Comparison of ENCODE assay signal across 18 cellular contexts in the genomic region with DNA sequence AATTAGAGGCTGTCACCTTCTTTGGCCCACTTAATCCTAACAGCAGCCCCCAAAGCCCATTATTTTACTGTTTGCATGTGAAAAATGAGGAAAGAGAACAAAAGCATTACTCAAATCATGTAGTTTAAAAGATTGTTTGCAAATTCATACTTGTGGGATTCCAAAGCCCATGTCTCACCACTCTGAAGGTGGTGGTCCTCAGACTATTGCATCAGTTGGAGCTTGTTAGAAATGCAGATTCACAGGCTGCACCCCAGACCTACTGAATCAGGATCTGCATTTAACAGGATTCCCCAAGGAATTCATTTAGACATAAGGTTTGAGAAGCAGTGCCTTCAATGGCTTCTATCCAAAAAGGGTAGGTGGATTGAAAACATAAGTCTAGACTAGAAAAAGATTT.
DNase-seq lines count a peak whose midpoint lies in the region; ATAC-seq and TF ChIP-seq lines count a peak whose summit lies in the region.
"Had no signal": no experiment of that assay in that cellular context is flagged by ENCODE, and none has a peak within 500 bp of the region (broad histone marks: within the 10 kb centered on the region; RNA-seq: fewer than 3 reads in every experiment).

No MANE protein-coding gene starts in this region.

- H3K27me3 ChIP-seq in esophagus muscularis mucosa: no peaks in the 10 kb centered on the region
- H3K27me3 ChIP-seq in HAP-1 (ENCODE audit: low read depth): no peaks in the 10 kb centered on the region
- H3K27me3 ChIP-seq: gastrocnemius medialis, ovary, suprapubic skin had no signal

- intact Hi-C loops in esophagus muscularis mucosa (cut with DNase I): loop anchor here (5.0 kb wide), 2 partner anchors 87 to 382 kb away; no protein-coding TSS in a partner anchor

- no peak for ATAC-seq in GM21390 (IDR thresholded peaks at IDR 0.05; ENCODE audit: unreplicated experiment)
- no peak for ATAC-seq in HG02623 (IDR thresholded peaks at IDR 0.05; ENCODE audit: unreplicated experiment)
- ATAC-seq: activated naive CD8-positive, alpha-beta T cell treated with anti-CD3 and anti-CD28 coated beads, Interleukin-2, amount 50 U/mL, for 24 hours; gastrocnemius medialis had no signal

- no peak overlapping the region for H3K4me3 ChIP-seq in esophagus muscularis mucosa
- H3K4me3 ChIP-seq in HAP-1: no peak overlapping the region
- H3K4me3 ChIP-seq: gastrocnemius medialis, ovary, smooth muscle cell, suprapubic skin had no signal

- POLR2A ChIA-PET in RWPE1 (lab: Yijun Ruan, JAX; ENCODE audit: low non-redundant PET): no interaction called here

- TF ChIP-seq EP300 in esophagus muscularis mucosa (IDR thresholded peaks at IDR 0.05): no peak

- peaks cover 20 to 27% (median 24%) of the 10 kb centered on the region in 4 donors for H3K4me1 ChIP-seq in esophagus muscularis mucosa
- H3K4me1 ChIP-seq in HAP-1: no peaks in the 10 kb centered on the region

- H3K9me3 ChIP-seq in esophagus muscularis mucosa: no peaks in the 10 kb centered on the region
- no peaks in the 10 kb centered on the region for H3K9me3 ChIP-seq in HAP-1
- H3K9me3 ChIP-seq: gastrocnemius medialis, ovary, suprapubic skin had no signal

- DNase-seq in EL (peak; percentile 43), RWPE1 (ENCODE audit: low spot score) (no peak), esophagus muscularis mucosa (ENCODE audit: extremely low spot score) (no peak), osteocyte (ENCODE audit: extremely low spot score, unreplicated experiment) (no peak), HAP-1 (ENCODE audit: low spot score in 2 of 2) (no peak), NCI-H1694 (lab: John Stamatoyannopoulos, UW) (no peak)
- DNase-seq: activated CD4-positive, alpha-beta T cell treated with anti-CD3 and anti-CD28 coated beads for 1 hour; activated naive CD8-positive, alpha-beta T cell treated with anti-CD3 and anti-CD28 coated beads, Interleukin-2, amount 50 U/mL, for 24 hours; gastrocnemius medialis; ovary; stimulated activated CD8-positive, alpha-beta memory T cell treated with anti-CD3 and anti-CD28 coated beads, Interleukin-4, amount 100 ng/mL, for 48 hours; T-helper 9 cell had no signal

- H3K36me3 Mint-ChIP-seq in osteocyte (ENCODE audit: unreplicated experiment): no peaks in the 10 kb centered on the region

- in situ Hi-C loops in HAP-1 (cut with MboI; ENCODE audit: low sequenced_read_pairs): no loop called here

- peak overlapping the region; percentile 92 for H3K27ac Mint-ChIP-seq in osteocyte (ENCODE audit: unreplicated experiment)
- H3K27ac Mint-ChIP-seq: activated naive CD8-positive, alpha-beta T cell treated with anti-CD3 and anti-CD28 coated beads, Interleukin-2, amount 50 U/mL, for 24 hours; B cell; endodermal cell had no signal

- H3K4me3 Mint-ChIP-seq in osteocyte (ENCODE audit: unreplicated experiment): no peak overlapping the region
- H3K4me3 Mint-ChIP-seq: activated naive CD8-positive, alpha-beta T cell treated with anti-CD3 and anti-CD28 coated beads, Interleukin-2, amount 50 U/mL, for 24 hours; B cell; endodermal cell had no signal

- H3K27ac ChIP-seq in RWPE1 (peak overlapping the region; percentile 84), esophagus muscularis mucosa (replicated peaks in 1 of 4) (peak overlapping the region; percentile 12 to 62 (median 42))
- H3K27ac ChIP-seq: gastrocnemius medialis, ovary, suprapubic skin had no signal

- H3K27me3 Mint-ChIP-seq in osteocyte (ENCODE audit: unreplicated experiment): no peaks in the 10 kb centered on the region
- H3K27me3 Mint-ChIP-seq: activated naive CD8-positive, alpha-beta T cell treated with anti-CD3 and anti-CD28 coated beads, Interleukin-2, amount 50 U/mL, for 24 hours; B cell had no signal

- H3K4me1 Mint-ChIP-seq in osteocyte (ENCODE audit: unreplicated experiment): peaks cover 56% of the 10 kb centered on the region
- H3K4me1 Mint-ChIP-seq: activated naive CD8-positive, alpha-beta T cell treated with anti-CD3 and anti-CD28 coated beads, Interleukin-2, amount 50 U/mL, for 24 hours; B cell had no signal

- no peaks in the 10 kb centered on the region for H3K36me3 ChIP-seq in esophagus muscularis mucosa
- H3K36me3 ChIP-seq in HAP-1 (replicated peaks): no peaks in the 10 kb centered on the region
- H3K36me3 ChIP-seq: gastrocnemius medialis, ovary, suprapubic skin had no signal

- TF ChIP-seq CTCF in RWPE1 (conservative IDR thresholded peaks at IDR 0.05; ENCODE audit: low read depth): no peak
- TF ChIP-seq CTCF in esophagus muscularis mucosa (IDR thresholded peaks at IDR 0.05): no peak
- TF ChIP-seq CTCF in osteocyte (IDR thresholded peaks at IDR 0.05): no peak

- CTCF ChIA-PET in RWPE1 (lab: Yijun Ruan, JAX): interaction anchor here (0.8 kb wide), 1 partner anchor 39 kb away, joined by 8 read pairs; no protein-coding TSS in a partner anchor

- no peaks in the 10 kb centered on the region for H3K9me3 Mint-ChIP-seq in osteocyte (ENCODE audit: unreplicated experiment)
- H3K9me3 Mint-ChIP-seq: endodermal cell had no signal

- TF ChIP-seq POLR2A in esophagus muscularis mucosa (IDR thresholded peaks at IDR 0.05; ENCODE audit: low read depth): no peak
